1 cellular context compared by ENCODE assay signal in genomic region chr11:45089251-45089650, GRCh38.
TF ChIP-seq lines count a peak whose summit lies in the region.

No MANE protein-coding gene starts in this region.

TF ChIP-seq in GM23338, 12 proteins besides CTCF, POLR2A, EP300 and RAD21 (continued from another document):
- no peak for TF ChIP-seq REST (IDR thresholded peaks at IDR 0.05; ENCODE audit: unreplicated experiment)
- no peak for TF ChIP-seq CREB1 (CRISPR knock-in tag; IDR thresholded peaks at IDR 0.05; ENCODE audit: low read depth)
- TF ChIP-seq NANOG (IDR thresholded peaks at IDR 0.05; ENCODE audit: borderline replicate concordance) = no peak
- TF ChIP-seq ETS1 (IDR thresholded peaks at IDR 0.05) = no peak
- TF ChIP-seq EZH2 (IDR thresholded peaks at IDR 0.05; ENCODE audit: low read depth, unreplicated experiment) = no peak
- no peak for TF ChIP-seq ZNF114 (CRISPR knock-in tag; IDR thresholded peaks at IDR 0.05)
- no peak for TF ChIP-seq ZNF331 (CRISPR knock-in tag; IDR thresholded peaks at IDR 0.05; ENCODE audit: low read depth)
TF ChIP-seq in GM23338: peak in this region for 0.
